28 cellular contexts compared by ENCODE assay signal in the genomic region with DNA sequence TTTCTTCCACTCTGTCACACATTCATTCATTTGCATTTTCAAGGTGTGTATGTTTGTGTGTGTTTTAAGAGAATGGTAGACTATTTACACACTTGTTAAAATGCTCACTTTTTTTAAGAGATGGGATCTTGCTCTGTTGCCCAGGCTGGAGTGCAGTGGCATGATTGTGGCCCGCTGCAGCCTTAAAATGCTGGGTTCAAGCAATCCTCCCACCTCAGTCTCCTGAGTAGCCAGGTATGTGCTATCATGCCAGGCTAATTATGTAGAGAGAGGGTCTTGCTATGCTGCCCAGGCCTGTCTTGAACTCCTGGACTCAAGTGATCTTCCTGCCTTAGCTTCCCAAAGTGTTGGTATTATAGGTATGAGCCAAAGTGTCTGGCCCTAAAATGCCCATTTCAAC.
"Had no signal": no experiment of that assay in that cellular context is flagged by ENCODE, and none has a peak within 500 bp of the region (broad histone marks: within the 10 kb centered on the region; RNA-seq: fewer than 3 reads in every experiment).

No MANE protein-coding gene starts in this region.

- H3K9me3 Mint-ChIP-seq: stimulated activated effector memory CD8-positive, alpha-beta T cell treated with anti-CD3 and anti-CD28 coated beads, Interleukin-12 subunit alpha, Interleukin-12 subunit beta, amount 100 ng/mL, for 72 hours; stimulated activated memory B cell treated with anti-CD40 and anti-IgM and Interleukin-4, amounts not matched to agents 10 μg/mL and 1 μg/mL and 100 μg/mL, for 72 hours; stimulated activated naive CD8-positive, alpha-beta T cell treated with anti-CD3 and anti-CD28 coated beads, Interleukin-15, amount 100 ng/mL, for 72 hours; stimulated activated naive CD8-positive, alpha-beta T cell treated with anti-CD3 and anti-CD28 coated beads, Interleukin-15, Interleukin-2, amounts not matched to agents 100 ng/mL and 50 ng/mL, for 24 hours had no signal

- H3K27ac Mint-ChIP-seq: stimulated activated effector memory CD8-positive, alpha-beta T cell treated with anti-CD3 and anti-CD28 coated beads, Interleukin-12 subunit alpha, Interleukin-12 subunit beta, amount 100 ng/mL, for 72 hours; stimulated activated naive B cell treated with anti-CD40 and anti-IgM and Interleukin-4, amounts not matched to agents 10 μg/mL and 1 μg/mL and 100 μg/mL, for 72 hours; stimulated activated naive CD8-positive, alpha-beta T cell treated with anti-CD3 and anti-CD28 coated beads, Interleukin-15, amount 100 ng/mL, for 72 hours; stimulated activated naive CD8-positive, alpha-beta T cell treated with anti-CD3 and anti-CD28 coated beads, Interleukin-15, Interleukin-2, amounts not matched to agents 100 ng/mL and 50 ng/mL, for 24 hours; type B pancreatic cell had no signal

- H3K36me3 ChIP-seq: stomach, suprapubic skin, thoracic aorta, thyroid gland, tibial artery, tibial nerve, transverse colon, upper lobe of left lung, upper lobe of right lung, uterus, vagina had no signal

- H3K4me3 ChIP-seq: stomach, suprapubic skin, testis, thoracic aorta, thyroid gland, tibial artery, tibial nerve, transverse colon, upper lobe of left lung, upper lobe of right lung, uterus, vagina had no signal

- H3K27ac ChIP-seq: stomach, suprapubic skin, testis, thoracic aorta, thyroid gland, tibial artery, tibial nerve, transverse colon, upper lobe of left lung, upper lobe of right lung, uterus, vagina had no signal

- H3K4me1 Mint-ChIP-seq: stimulated activated effector memory CD8-positive, alpha-beta T cell treated with anti-CD3 and anti-CD28 coated beads, Interleukin-12 subunit alpha, Interleukin-12 subunit beta, amount 100 ng/mL, for 72 hours; stimulated activated naive CD8-positive, alpha-beta T cell treated with anti-CD3 and anti-CD28 coated beads, Interleukin-15, amount 100 ng/mL, for 72 hours had no signal

- H3K27me3 ChIP-seq: stomach, suprapubic skin, testis, thyroid gland, tibial artery, tibial nerve, transverse colon, upper lobe of left lung, upper lobe of right lung, uterus, vagina had no signal

- H3K4me1 ChIP-seq: suprapubic skin, testis, thyroid gland, tibial nerve, transverse colon, upper lobe of left lung, upper lobe of right lung, uterus, vagina had no signal

- ATAC-seq: stimulated activated effector memory CD8-positive, alpha-beta T cell treated with anti-CD3 and anti-CD28 coated beads, Interleukin-12 subunit alpha, Interleukin-12 subunit beta, amount 100 ng/mL, for 72 hours; stimulated activated memory B cell treated with anti-CD40 and anti-IgM and Interleukin-4, amounts not matched to agents 10 μg/mL and 1 μg/mL and 100 μg/mL, for 72 hours; stimulated activated naive B cell treated with anti-CD40 and anti-IgM and Interleukin-4, amounts not matched to agents 10 μg/mL and 1 μg/mL and 100 μg/mL, for 72 hours; stimulated activated naive CD8-positive, alpha-beta T cell treated with anti-CD3 and anti-CD28 coated beads, Interleukin-15, amount 100 ng/mL, for 72 hours; stimulated activated naive CD8-positive, alpha-beta T cell treated with anti-CD3 and anti-CD28 coated beads, Interleukin-15, Interleukin-2, amounts not matched to agents 100 U/mL and 50 U/mL, for 24 hours; upper lobe of right lung had no signal

- DNase-seq: stimulated activated CD4-positive, alpha-beta T cell treated with anti-CD3 and anti-CD28 coated beads, Interleukin-2, amount 100 ng/mL, for 48 hours; stimulated activated CD4-positive, alpha-beta T cell treated with anti-CD3 and anti-CD28 coated beads, Interleukin-4, amount 100 ng/mL, for 1 hour; stimulated activated CD4-positive, alpha-beta T cell treated with anti-CD3 and anti-CD28 coated beads, Interleukin-4, amount 100 ng/mL, for 24 hours; stimulated activated CD4-positive, alpha-beta T cell treated with anti-CD3 and anti-CD28 coated beads, Interleukin-4, amount 100 ng/mL, for 4 hours; stimulated activated CD8-positive, alpha-beta memory T cell treated with anti-CD3 and anti-CD28 coated beads, Interleukin-4, amount 100 ng/mL, for 48 hours; stimulated activated naive B cell treated with anti-CD40 and anti-IgM and Interleukin-4, amounts not matched to agents 10 μg/mL and 1 μg/mL and 100 μg/mL, for 72 hours; stimulated activated naive CD4-positive, alpha-beta T cell; stimulated activated naive CD4-positive, alpha-beta T cell treated with Interleukin-2 at 50 U/mL for 16 hours; stimulated activated naive CD8-positive, alpha-beta T cell treated with anti-CD3 and anti-CD28 coated beads, Interleukin-15, amount 100 ng/mL, for 72 hours; stimulated activated naive CD8-positive, alpha-beta T cell treated with anti-CD3 and anti-CD28 coated beads, Interleukin-15, Interleukin-2, amounts not matched to agents 100 U/mL and 50 U/mL, for 24 hours; stomach; substantia nigra; testis; thyroid gland; tibial artery; transverse colon; trophoblast cell; upper lobe of left lung; upper lobe of right lung; uterus had no signal

- H3K27me3 Mint-ChIP-seq: stimulated activated memory B cell treated with anti-CD40 and anti-IgM and Interleukin-4, amounts not matched to agents 10 μg/mL and 1 μg/mL and 100 μg/mL, for 72 hours; stimulated activated naive B cell treated with anti-CD40 and anti-IgM and Interleukin-4, amounts not matched to agents 10 μg/mL and 1 μg/mL and 100 μg/mL, for 72 hours; stimulated activated naive CD8-positive, alpha-beta T cell treated with anti-CD3 and anti-CD28 coated beads, Interleukin-15, amount 100 ng/mL, for 72 hours; type B pancreatic cell had no signal

- H3K4me3 Mint-ChIP-seq: stimulated activated effector memory CD8-positive, alpha-beta T cell treated with anti-CD3 and anti-CD28 coated beads, Interleukin-12 subunit alpha, Interleukin-12 subunit beta, amount 100 ng/mL, for 72 hours; stimulated activated memory B cell treated with anti-CD40 and anti-IgM and Interleukin-4, amounts not matched to agents 10 μg/mL and 1 μg/mL and 100 μg/mL, for 72 hours; stimulated activated naive B cell treated with anti-CD40 and anti-IgM and Interleukin-4, amounts not matched to agents 10 μg/mL and 1 μg/mL and 100 μg/mL, for 72 hours; stimulated activated naive CD8-positive, alpha-beta T cell treated with anti-CD3 and anti-CD28 coated beads, Interleukin-15, amount 100 ng/mL, for 72 hours; stimulated activated naive CD8-positive, alpha-beta T cell treated with anti-CD3 and anti-CD28 coated beads, Interleukin-15, Interleukin-2, amounts not matched to agents 100 ng/mL and 50 ng/mL, for 24 hours; type B pancreatic cell had no signal

- H3K36me3 Mint-ChIP-seq: stimulated activated effector memory CD8-positive, alpha-beta T cell treated with anti-CD3 and anti-CD28 coated beads, Interleukin-12 subunit alpha, Interleukin-12 subunit beta, amount 100 ng/mL, for 72 hours had no signal

- H3K9me3 ChIP-seq: stomach, suprapubic skin, testis, thoracic aorta, thyroid gland, tibial artery, tibial nerve, transverse colon, upper lobe of left lung, upper lobe of right lung, uterus, vagina had no signal
